ENCODE assay signal across 7 cellular contexts in the genomic region with DNA sequence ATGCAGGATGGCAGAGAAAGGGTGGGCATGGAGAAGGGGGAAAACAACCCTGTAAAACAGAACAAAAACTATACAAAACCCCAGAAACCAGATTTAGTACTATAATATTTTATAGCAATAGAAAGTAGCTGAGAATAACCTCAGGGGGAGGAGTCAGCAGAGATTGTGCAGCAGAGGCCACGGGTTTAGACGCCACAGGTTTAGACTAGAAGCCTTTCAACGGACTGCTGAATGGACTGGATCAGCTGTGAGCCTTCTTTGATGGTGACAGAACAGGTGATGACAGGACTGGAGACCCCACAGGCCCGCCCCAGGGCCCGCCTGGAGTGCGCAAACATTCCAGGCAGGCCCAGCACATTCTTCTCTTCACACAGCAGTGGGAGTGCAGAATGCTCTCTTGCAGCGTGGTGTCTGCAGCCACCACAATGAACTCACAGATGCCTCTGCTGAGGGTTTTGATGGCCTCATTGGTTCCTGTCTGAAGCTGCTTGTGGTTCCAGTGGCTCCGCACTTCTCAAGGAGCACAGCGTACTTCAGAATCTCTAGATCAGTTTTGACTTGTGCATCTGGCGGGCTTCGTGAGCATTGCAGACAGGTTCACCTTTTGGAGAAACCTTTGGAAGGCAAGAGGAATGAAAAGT.
A peak's percentile ranks its signal among the peaks of the same experiment; 100 is the strongest.
DNase-seq lines count a peak whose midpoint lies in the region; ATAC-seq and TF ChIP-seq lines count a peak whose summit lies in the region.
"Not testable (repeated sequence)": the region's sequence is repeated elsewhere in the genome, so short reads cannot be mapped to it uniquely, and the experiment has no call there.

No MANE protein-coding gene starts in this region.

- not testable (repeated sequence) for H3K4me1 ChIP-seq in CD8-positive, alpha-beta memory T cell (ENCODE audit: insufficient read depth, low read length)

- H3K27ac ChIP-seq in CD8-positive, alpha-beta memory T cell (ENCODE audit: low read depth, low read length), result not testable (repeated sequence)

- H3K27me3 Mint-ChIP-seq in CD8-positive, alpha-beta memory T cell; activated CD4-positive, alpha-beta T cell treated with anti-CD3 and anti-CD28 coated beads for 36 hours; activated CD8-positive, alpha-beta T cell treated with anti-CD3 and anti-CD28 coated beads for 36 hours; activated T-cell treated with anti-CD3 and anti-CD28 coated beads, Interleukin-2, amount 50 U/mL, for 72 hours (ENCODE audit: low read depth); activated naive CD8-positive, alpha-beta T cell treated with anti-CD3 and anti-CD28 coated beads for 36 hours; immature natural killer cell (ENCODE audit: low read depth in 3 of 3): not testable (repeated sequence)

- not testable (repeated sequence) for H3K27ac Mint-ChIP-seq in CD8-positive, alpha-beta memory T cell; activated CD4-positive, alpha-beta T cell treated with anti-CD3 and anti-CD28 coated beads for 36 hours; activated CD8-positive, alpha-beta T cell treated with anti-CD3 and anti-CD28 coated beads for 36 hours; activated T-cell treated with anti-CD3 and anti-CD28 coated beads, Interleukin-2, amount 50 U/mL, for 72 hours; activated naive CD8-positive, alpha-beta T cell treated with anti-CD3 and anti-CD28 coated beads for 36 hours; immature natural killer cell

- H3K9me3 ChIP-seq in CD8-positive, alpha-beta memory T cell (ENCODE audit: low read length), result not testable (repeated sequence)

- peak in 3 of 5 donors; percentile 25 to 68 (median 59) for DNase-seq in CD8-positive, alpha-beta memory T cell
- peak; percentile 44 for DNase-seq in activated CD4-positive, alpha-beta T cell treated with anti-CD3 and anti-CD28 coated beads for 36 hours
- DNase-seq in activated CD8-positive, alpha-beta T cell treated with anti-CD3 and anti-CD28 coated beads for 36 hours, result peak; percentile 57
- peak; percentile 27 to 29 for DNase-seq in activated T-cell treated with anti-CD3 and anti-CD28 coated beads, Interleukin-2, amount 50 U/mL, for 72 hours
- DNase-seq in activated naive CD8-positive, alpha-beta T cell treated with anti-CD3 and anti-CD28 coated beads for 36 hours, result peak; percentile 21
- peak; percentile 44 to 60 (median 57) for DNase-seq in immature natural killer cell
- peak; percentile 11 for DNase-seq in stimulated activated CD4-positive, alpha-beta T cell treated with anti-CD3 and anti-CD28 coated beads, Interleukin-1b, Interleukin-23, amount 100 ng/mL, for 48 hours

- POLR2A ChIA-PET in CD8-positive, alpha-beta memory T cell (lab: Charles Lee); activated CD4-positive, alpha-beta T cell treated with anti-CD3 and anti-CD28 coated beads for 36 hours (lab: Charles Lee); activated CD8-positive, alpha-beta T cell treated with anti-CD3 and anti-CD28 coated beads for 36 hours (lab: Charles Lee): not testable (repeated sequence)

- ATAC-seq in activated CD4-positive, alpha-beta T cell treated with anti-CD3 and anti-CD28 coated beads for 36 hours, result peak; percentile 79
- peak; percentile 86 for ATAC-seq in activated CD8-positive, alpha-beta T cell treated with anti-CD3 and anti-CD28 coated beads for 36 hours
- ATAC-seq in activated T-cell treated with anti-CD3 and anti-CD28 coated beads, Interleukin-2, amount 50 U/mL, for 72 hours (replicated peaks in 1 of 2), result peak; percentile 90 to 98

- H3K9me3 Mint-ChIP-seq in CD8-positive, alpha-beta memory T cell; activated CD4-positive, alpha-beta T cell treated with anti-CD3 and anti-CD28 coated beads for 36 hours (ENCODE audit: low read depth); activated CD8-positive, alpha-beta T cell treated with anti-CD3 and anti-CD28 coated beads for 36 hours; activated T-cell treated with anti-CD3 and anti-CD28 coated beads, Interleukin-2, amount 50 U/mL, for 72 hours; activated naive CD8-positive, alpha-beta T cell treated with anti-CD3 and anti-CD28 coated beads for 36 hours; immature natural killer cell: not testable (repeated sequence)

- TF ChIP-seq CTCF in activated CD8-positive, alpha-beta T cell treated with anti-CD3 and anti-CD28 coated beads for 36 hours (IDR thresholded peaks at IDR 0.05), result not testable (repeated sequence)

- intact Hi-C loops in activated CD4-positive, alpha-beta T cell treated with anti-CD3 and anti-CD28 coated beads for 36 hours (cut with DNase I, micrococcal nuclease); activated CD8-positive, alpha-beta T cell treated with anti-CD3 and anti-CD28 coated beads for 36 hours (cut with micrococcal nuclease): not testable (repeated sequence)

- H3K36me3 ChIP-seq in CD8-positive, alpha-beta memory T cell (ENCODE audit: insufficient read depth, low read length), result not testable (repeated sequence)

- CTCF ChIA-PET in CD8-positive, alpha-beta memory T cell (lab: Charles Lee); activated CD4-positive, alpha-beta T cell treated with anti-CD3 and anti-CD28 coated beads for 36 hours (lab: Charles Lee); activated CD8-positive, alpha-beta T cell treated with anti-CD3 and anti-CD28 coated beads for 36 hours (lab: Charles Lee): not testable (repeated sequence)

- not testable (repeated sequence) for H3K27me3 ChIP-seq in CD8-positive, alpha-beta memory T cell (ENCODE audit: insufficient read depth, low read length, poor library complexity, severe bottlenecking)

- H3K36me3 Mint-ChIP-seq in CD8-positive, alpha-beta memory T cell; activated CD4-positive, alpha-beta T cell treated with anti-CD3 and anti-CD28 coated beads for 36 hours (ENCODE audit: low read depth); activated CD8-positive, alpha-beta T cell treated with anti-CD3 and anti-CD28 coated beads for 36 hours (ENCODE audit: low read depth); activated T-cell treated with anti-CD3 and anti-CD28 coated beads, Interleukin-2, amount 50 U/mL, for 72 hours (ENCODE audit: insufficient read depth in 2 of 2); activated naive CD8-positive, alpha-beta T cell treated with anti-CD3 and anti-CD28 coated beads for 36 hours; immature natural killer cell: not testable (repeated sequence)

- not testable (repeated sequence) for H3K4me3 Mint-ChIP-seq in CD8-positive, alpha-beta memory T cell; activated CD4-positive, alpha-beta T cell treated with anti-CD3 and anti-CD28 coated beads for 36 hours; activated CD8-positive, alpha-beta T cell treated with anti-CD3 and anti-CD28 coated beads for 36 hours; activated T-cell treated with anti-CD3 and anti-CD28 coated beads, Interleukin-2, amount 50 U/mL, for 72 hours; activated naive CD8-positive, alpha-beta T cell treated with anti-CD3 and anti-CD28 coated beads for 36 hours; immature natural killer cell

- H3K4me3 ChIP-seq in CD8-positive, alpha-beta memory T cell (ENCODE audit: low read length), result not testable (repeated sequence)

- not testable (repeated sequence) for H3K4me1 Mint-ChIP-seq in CD8-positive, alpha-beta memory T cell; activated CD4-positive, alpha-beta T cell treated with anti-CD3 and anti-CD28 coated beads for 36 hours; activated CD8-positive, alpha-beta T cell treated with anti-CD3 and anti-CD28 coated beads for 36 hours (ENCODE audit: low read depth); activated T-cell treated with anti-CD3 and anti-CD28 coated beads, Interleukin-2, amount 50 U/mL, for 72 hours (ENCODE audit: low read depth); activated naive CD8-positive, alpha-beta T cell treated with anti-CD3 and anti-CD28 coated beads for 36 hours; immature natural killer cell
